In the genomic region with DNA sequence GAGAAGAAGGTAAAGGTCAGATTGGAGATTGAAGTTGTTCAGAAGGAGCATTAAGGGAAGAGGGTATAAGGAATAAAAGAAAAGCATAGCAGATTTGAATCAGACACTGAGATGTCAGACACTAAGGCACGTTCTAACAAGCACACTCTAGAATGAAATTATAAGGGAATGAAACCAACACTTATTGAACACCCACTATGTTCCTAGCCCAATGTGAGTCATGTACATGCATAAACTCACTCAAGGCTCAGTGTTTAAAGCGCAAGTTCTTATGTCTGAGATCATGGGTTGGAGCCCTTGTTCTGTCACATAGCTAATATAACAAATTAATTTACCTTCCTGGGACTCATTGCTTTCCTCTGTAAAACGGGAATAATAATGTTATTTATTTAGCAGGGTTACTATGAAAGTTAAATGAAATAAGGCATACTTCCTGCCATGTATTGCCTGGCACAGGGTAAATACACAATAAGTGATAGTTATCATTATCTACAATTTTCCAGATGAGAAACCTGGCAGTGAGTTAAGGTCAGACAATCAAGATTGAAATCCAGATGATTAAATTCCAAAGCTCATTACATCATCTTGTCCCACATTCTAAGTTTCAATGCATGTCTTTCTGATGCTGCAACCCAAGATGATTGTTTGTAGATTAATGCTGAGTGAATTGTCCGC, we compare ENCODE assay signal across 1 cellular context.
TF ChIP-seq lines count a peak whose summit lies in the region.

No MANE protein-coding gene starts in this region.

TF ChIP-seq in SK-N-SH treated with all-trans-retinoic acid at 6 μM for 48 hours, 23 proteins besides CTCF, POLR2A, EP300 and RAD21 (continued from another document):
- TF ChIP-seq, protein P1, sequence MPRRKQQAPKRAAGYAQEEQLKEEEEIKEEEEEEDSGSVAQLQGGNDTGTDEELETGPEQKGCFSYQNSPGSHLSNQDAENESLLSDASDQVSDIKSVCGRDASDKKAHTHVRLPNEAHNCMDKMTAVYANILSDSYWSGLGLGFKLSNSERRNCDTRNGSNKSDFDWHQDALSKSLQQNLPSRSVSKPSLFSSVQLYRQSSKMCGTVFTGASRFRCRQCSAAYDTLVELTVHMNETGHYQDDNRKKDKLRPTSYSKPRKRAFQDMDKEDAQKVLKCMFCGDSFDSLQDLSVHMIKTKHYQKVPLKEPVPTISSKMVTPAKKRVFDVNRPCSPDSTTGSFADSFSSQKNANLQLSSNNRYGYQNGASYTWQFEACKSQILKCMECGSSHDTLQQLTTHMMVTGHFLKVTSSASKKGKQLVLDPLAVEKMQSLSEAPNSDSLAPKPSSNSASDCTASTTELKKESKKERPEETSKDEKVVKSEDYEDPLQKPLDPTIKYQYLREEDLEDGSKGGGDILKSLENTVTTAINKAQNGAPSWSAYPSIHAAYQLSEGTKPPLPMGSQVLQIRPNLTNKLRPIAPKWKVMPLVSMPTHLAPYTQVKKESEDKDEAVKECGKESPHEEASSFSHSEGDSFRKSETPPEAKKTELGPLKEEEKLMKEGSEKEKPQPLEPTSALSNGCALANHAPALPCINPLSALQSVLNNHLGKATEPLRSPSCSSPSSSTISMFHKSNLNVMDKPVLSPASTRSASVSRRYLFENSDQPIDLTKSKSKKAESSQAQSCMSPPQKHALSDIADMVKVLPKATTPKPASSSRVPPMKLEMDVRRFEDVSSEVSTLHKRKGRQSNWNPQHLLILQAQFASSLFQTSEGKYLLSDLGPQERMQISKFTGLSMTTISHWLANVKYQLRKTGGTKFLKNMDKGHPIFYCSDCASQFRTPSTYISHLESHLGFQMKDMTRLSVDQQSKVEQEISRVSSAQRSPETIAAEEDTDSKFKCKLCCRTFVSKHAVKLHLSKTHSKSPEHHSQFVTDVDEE (CRISPR knock-in tag; IDR thresholded peaks at IDR 0.05) = peak; percentile 53; the same call in 1 of the 2 replicates
- no peak for TF ChIP-seq BACH2 (CRISPR knock-in tag; IDR thresholded peaks at IDR 0.05; ENCODE audit: borderline replicate concordance)
- no peak for TF ChIP-seq ZC3H10 (CRISPR knock-in tag; IDR thresholded peaks at IDR 0.05)
- TF ChIP-seq ISL1 (CRISPR knock-in tag; IDR thresholded peaks at IDR 0.05) = peak; percentile 77
TF ChIP-seq in SK-N-SH treated with all-trans-retinoic acid at 6 μM for 48 hours: peak in this region for 5.
